ENCODE assay signal across 8 cellular contexts in genomic region chr6:113879186-113880096, GRCh38. TPM values are rescaled to one million over a fixed set of nuclear protein-coding genes. Genes with fewer than 3 reads are reported as not detected.
DNase-seq lines count a peak whose midpoint lies in the region; ATAC-seq and TF ChIP-seq lines count a peak whose summit lies in the region.

No MANE protein-coding gene starts in this region.

- H3K27ac Mint-ChIP-seq in CD4-positive, CD25-positive, alpha-beta regulatory T cell = no peak overlapping the region
- H3K27ac Mint-ChIP-seq in neural progenitor cell = peak overlapping the region; percentile 86

- H3K4me3 ChIP-seq in CD4-positive, CD25-positive, alpha-beta regulatory T cell (ENCODE audit: low read depth, low read length) = no peak overlapping the region
- H3K4me3 ChIP-seq in fibroblast of pulmonary artery (replicated peaks; ENCODE audit: low read depth, low read length) (no peak overlapping the region), neural progenitor cell (no peak overlapping the region)

- H3F3A ChIP-seq in neural progenitor cell (ENCODE audit: low read depth) = no peaks in the 10 kb centered on the region

- TF ChIP-seq CTCF in fibroblast of pulmonary artery (IDR thresholded peaks at IDR 0.05; ENCODE audit: low read length, missing control alignments) = peak; percentile 84
- TF ChIP-seq CTCF in neural progenitor cell (IDR thresholded peaks at IDR 0.05) = peak; percentile 68

- no peaks in the 10 kb centered on the region for H3K36me3 ChIP-seq in CD4-positive, CD25-positive, alpha-beta regulatory T cell (ENCODE audit: control insufficient read depth, insufficient read depth, low read length)
- H3K36me3 ChIP-seq in neural progenitor cell = no peaks in the 10 kb centered on the region

- DNase-seq in CD4-positive, CD25-positive, alpha-beta regulatory T cell = peak in 1 of 3 donors; percentile 33
- DNase-seq in NCI-H146 (lab: John Stamatoyannopoulos, UW) = peak; percentile 75
- DNase-seq in SW480 (ENCODE audit: low spot score) = peak; percentile 69
- peak; percentile 85 for DNase-seq in fibroblast of pulmonary artery (ENCODE audit: low read depth)
- DNase-seq in neural progenitor cell (ENCODE audit: low spot score) = peak; percentile 68
- no peak for DNase-seq in activated CD4-positive, alpha-beta T cell treated with anti-CD3 and anti-CD28 coated beads, Interleukin-2, amount 50 U/mL, for 48 hours

- peak; percentile 58 to 61 for ATAC-seq in CD4-positive, CD25-positive, alpha-beta regulatory T cell (ENCODE audit: low read depth in 2 of 2)
- ATAC-seq in GM18870 (IDR thresholded peaks at IDR 0.05; ENCODE audit: unreplicated experiment) = peak; percentile 98
- peak; percentile 99 for ATAC-seq in HG02981 (IDR thresholded peaks at IDR 0.05; ENCODE audit: unreplicated experiment)

- H3K4me2 ChIP-seq in neural progenitor cell = no peak overlapping the region

- H3K36me3 Mint-ChIP-seq in CD4-positive, CD25-positive, alpha-beta regulatory T cell = no peaks in the 10 kb centered on the region
- no peaks in the 10 kb centered on the region for H3K36me3 Mint-ChIP-seq in neural progenitor cell

- H3K27ac ChIP-seq in CD4-positive, CD25-positive, alpha-beta regulatory T cell (ENCODE audit: insufficient read depth, low read length, poor library complexity, severe bottlenecking) = no peak overlapping the region
- no peak overlapping the region for H3K27ac ChIP-seq in neural progenitor cell

- no peaks in the 10 kb centered on the region for H3K79me2 ChIP-seq in neural progenitor cell (ENCODE audit: low read depth)

- peaks cover 12% of the 10 kb centered on the region for H3K27me3 ChIP-seq in CD4-positive, CD25-positive, alpha-beta regulatory T cell (ENCODE audit: control insufficient read depth, insufficient read depth, low read length)
- no peaks in the 10 kb centered on the region for H3K27me3 ChIP-seq in neural progenitor cell

- H3K9ac ChIP-seq in neural progenitor cell = no peak overlapping the region

- peak overlapping the region; percentile 21 for H2AFZ ChIP-seq in neural progenitor cell (replicated peaks)

- H3K4me1 ChIP-seq in CD4-positive, CD25-positive, alpha-beta regulatory T cell (ENCODE audit: control insufficient read depth, insufficient read depth, low read length, poor library complexity, severe bottlenecking) = no peaks in the 10 kb centered on the region
- H3K4me1 ChIP-seq in neural progenitor cell = no peaks in the 10 kb centered on the region

- no peaks in the 10 kb centered on the region for H3K4me1 Mint-ChIP-seq in CD4-positive, CD25-positive, alpha-beta regulatory T cell
- peaks cover 13% of the 10 kb centered on the region for H3K4me1 Mint-ChIP-seq in neural progenitor cell

- H3K9me3 Mint-ChIP-seq in CD4-positive, CD25-positive, alpha-beta regulatory T cell = peaks cover 0 to 2% (median 0%) of the 10 kb centered on the region in 7 donors
- no peaks in the 10 kb centered on the region for H3K9me3 Mint-ChIP-seq in neural progenitor cell

- no peak overlapping the region for H3K4me3 Mint-ChIP-seq in CD4-positive, CD25-positive, alpha-beta regulatory T cell
- H3K4me3 Mint-ChIP-seq in neural progenitor cell = no peak overlapping the region

- no peaks in the 10 kb centered on the region for H3K9me3 ChIP-seq in CD4-positive, CD25-positive, alpha-beta regulatory T cell (ENCODE audit: control insufficient read depth in 2 of 2, low read length in 2 of 2)
- no peaks in the 10 kb centered on the region for H3K9me3 ChIP-seq in neural progenitor cell (ENCODE audit: low read depth)

- H4K20me1 ChIP-seq in neural progenitor cell (ENCODE audit: low read depth) = no peaks in the 10 kb centered on the region

- H3K27me3 Mint-ChIP-seq in CD4-positive, CD25-positive, alpha-beta regulatory T cell = peaks cover 34% of the 10 kb centered on the region
- peaks cover 3% of the 10 kb centered on the region for H3K27me3 Mint-ChIP-seq in neural progenitor cell (ENCODE audit: insufficient read depth, low read depth)

RNA-seq across cellular contexts. Expression of gene MARCKS, which starts 22.3 kb away (rescaled TPM):
- not detected for total RNA-seq in CD4-positive, CD25-positive, alpha-beta regulatory T cell
- polyA plus RNA-seq in CD4-positive, CD25-positive, alpha-beta regulatory T cell = under 1 TPM in 2 of 4 donors, not detected in 2; 0.03 to 0.07 TPM
- total RNA-seq in neural progenitor cell (ENCODE audit: low replicate concordance) = 133 and 163 TPM in 2 replicates

Comparison
In these comparisons a context has a peak if more than half of its experiments do, and no peak if none do; other contexts are left out.
1. DNase-seq: peak in NCI-H146 (single experiment), SW480 (single experiment), fibroblast of pulmonary artery (single experiment) and neural progenitor cell (single experiment); none in activated CD4-positive, alpha-beta T cell treated with anti-CD3 and anti-CD28 coated beads, Interleukin-2, amount 50 U/mL, for 48 hours (0 of 2).
2. RNA of gene MARCKS, which starts 22.3 kb away (total RNA-seq): 133 to 163 TPM in neural progenitor cell; not detected in CD4-positive, CD25-positive, alpha-beta regulatory T cell (single experiment); every median in the first group is over 100 times any median in the second.
3. Peak in every context shown above with its lines, with median percentiles within 50 percentile points of each other: ATAC-seq.